ENCODE assay signal across 23 cellular contexts in the genomic region with DNA sequence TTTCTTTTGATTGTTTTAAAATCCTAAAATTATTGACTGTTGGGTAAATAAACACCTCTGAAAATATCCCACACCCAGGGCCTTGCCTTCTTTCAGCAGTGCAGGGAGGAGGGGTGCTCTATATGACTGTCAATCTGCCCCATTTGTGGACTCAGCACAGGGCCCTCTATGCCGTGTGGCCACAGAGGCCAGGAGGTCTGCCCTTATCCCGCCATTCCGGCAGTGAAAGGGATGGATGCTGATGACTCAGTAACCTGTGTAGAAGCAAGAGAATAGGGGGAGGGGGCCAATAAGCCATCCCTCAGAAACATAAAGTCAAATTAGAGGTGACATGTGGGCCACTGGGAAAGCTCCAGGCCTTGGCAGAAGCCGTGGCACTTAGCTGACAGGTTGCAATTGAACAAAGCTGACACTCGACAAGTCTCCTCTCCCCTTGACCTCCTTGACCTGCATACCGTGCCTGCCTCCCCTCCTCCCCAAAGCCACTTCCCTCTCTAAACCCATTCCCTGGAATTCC.
DNase-seq lines count a peak whose midpoint lies in the region; FAIRE-seq and TF ChIP-seq lines count a peak whose summit lies in the region.
"Had no signal": no experiment of that assay in that cellular context is flagged by ENCODE, and none has a peak within 500 bp of the region (broad histone marks: within the 10 kb centered on the region; RNA-seq: fewer than 3 reads in every experiment).

No MANE protein-coding gene starts in this region.

- H3K4me3 ChIP-seq in astrocyte (ENCODE audit: insufficient read depth, low read depth, low read length) = no peak overlapping the region
- H3K4me3 ChIP-seq: GM12878, SJCRH30 had no signal

- no peaks in the 10 kb centered on the region for H3K79me2 ChIP-seq in astrocyte (ENCODE audit: insufficient read depth, low read length)

- DNase-seq in M059J (ENCODE audit: low read depth) = peak; percentile 71
- DNase-seq in astrocyte (ENCODE audit: low read depth) = peak; percentile 25
- DNase-seq in activated naive CD8-positive, alpha-beta T cell treated with anti-CD3 and anti-CD28 coated beads for 36 hours = no peak
- no peak for DNase-seq in HFFc6
- DNase-seq in NCI-H1930 (lab: John Stamatoyannopoulos, UW) = no peak
- DNase-seq in effector CD4-positive, alpha-beta T cell = no peak
- DNase-seq: C1 segment of cervical spinal cord; CD4-positive, alpha-beta memory T cell; COR-L47; DMS79; EL; GDM1; GOT3; HCEC 1CT; NCI-H1092 treated with DMSO at 0.1 percent for 48 hours; NCI-H1436; NCI-H187 treated with DMSO at 0.1 percent for 48 hours; NCI-H446; NCI-H524 treated with DMSO at 0.1 percent for 48 hours; NCI-H774; SJCRH30 had no signal

- no peaks in the 10 kb centered on the region for H3K4me1 ChIP-seq in astrocyte (ENCODE audit: insufficient read depth, low read length)
- H3K4me1 ChIP-seq: SJCRH30 had no signal

- no peak overlapping the region for H3K27ac ChIP-seq in astrocyte (ENCODE audit: low read depth, low read length)
- H3K27ac ChIP-seq: SJCRH30 had no signal

- H3K27me3 ChIP-seq in astrocyte (ENCODE audit: insufficient read depth, low read length) = no peaks in the 10 kb centered on the region
- H3K27me3 ChIP-seq: SJCRH30 had no signal

- no peaks in the 10 kb centered on the region for H3K27me3 Mint-ChIP-seq in astrocyte (ENCODE audit: low read depth, unreplicated experiment)
- H3K27me3 Mint-ChIP-seq in nephron (ENCODE audit: low read depth) = no peaks in the 10 kb centered on the region
- H3K27me3 Mint-ChIP-seq in activated naive CD8-positive, alpha-beta T cell treated with anti-CD3 and anti-CD28 coated beads for 36 hours = no peaks in the 10 kb centered on the region
- H3K27me3 Mint-ChIP-seq in HFFc6 (ENCODE audit: insufficient read depth) = peaks cover 21% of the 10 kb centered on the region

- H2AFZ ChIP-seq in astrocyte (ENCODE audit: low read depth, low read length) = no peak overlapping the region

- no peaks in the 10 kb centered on the region for H3K36me3 ChIP-seq in astrocyte (ENCODE audit: insufficient read depth, low read length)
- H3K36me3 ChIP-seq: SJCRH30 had no signal

- H3K27ac Mint-ChIP-seq in astrocyte (ENCODE audit: unreplicated experiment) (no peak overlapping the region), nephron (peak overlapping the region in 2 of 3 experiments; percentile 16 to 39), HFFc6 (no peak overlapping the region)
- H3K27ac Mint-ChIP-seq in activated naive CD8-positive, alpha-beta T cell treated with anti-CD3 and anti-CD28 coated beads for 36 hours = no peak overlapping the region
- H3K27ac Mint-ChIP-seq: CD4-positive, alpha-beta memory T cell had no signal

- FAIRE-seq in astrocyte (lab: Jason Lieb, UNC) = no peak
- FAIRE-seq: GM12878 had no signal

- H4K20me1 ChIP-seq in astrocyte (ENCODE audit: insufficient read depth, low read length) = no peaks in the 10 kb centered on the region

- TF ChIP-seq CTCF in astrocyte (IDR thresholded peaks at IDR 0.05; ENCODE audit: insufficient read depth, low read depth, low read length) (no peak), nephron (IDR thresholded peaks at IDR 0.05; ENCODE audit: unreplicated experiment in 3 of 3) (no peak), HFFc6 (IDR thresholded peaks at IDR 0.05) (no peak)

- H3K4me1 Mint-ChIP-seq in astrocyte (ENCODE audit: low read depth, unreplicated experiment) (peaks cover 14% of the 10 kb centered on the region), nephron (peaks cover 32% of the 10 kb centered on the region), HFFc6 (ENCODE audit: low read depth) (no peaks in the 10 kb centered on the region)
- no peaks in the 10 kb centered on the region for H3K4me1 Mint-ChIP-seq in activated naive CD8-positive, alpha-beta T cell treated with anti-CD3 and anti-CD28 coated beads for 36 hours
- H3K4me1 Mint-ChIP-seq: CD4-positive, alpha-beta memory T cell had no signal

- H3K9ac ChIP-seq in astrocyte (ENCODE audit: low read length) = no peak overlapping the region

- H3K4me2 ChIP-seq in astrocyte (ENCODE audit: low read length) = no peak overlapping the region

- H3K9me3 Mint-ChIP-seq in astrocyte (ENCODE audit: unreplicated experiment) (no peaks in the 10 kb centered on the region), nephron (no peaks in the 10 kb centered on the region), HFFc6 (no peaks in the 10 kb centered on the region)
- H3K9me3 Mint-ChIP-seq in activated naive CD8-positive, alpha-beta T cell treated with anti-CD3 and anti-CD28 coated beads for 36 hours = no peaks in the 10 kb centered on the region

- H3K9me3 ChIP-seq in astrocyte (ENCODE audit: insufficient read depth, low read depth, low read length) = no peaks in the 10 kb centered on the region
- H3K9me3 ChIP-seq: SJCRH30 had no signal

- H3K4me3 Mint-ChIP-seq in astrocyte (ENCODE audit: unreplicated experiment) = no peak overlapping the region
- no peak overlapping the region for H3K4me3 Mint-ChIP-seq in nephron
- H3K4me3 Mint-ChIP-seq in activated naive CD8-positive, alpha-beta T cell treated with anti-CD3 and anti-CD28 coated beads for 36 hours = no peak overlapping the region
- H3K4me3 Mint-ChIP-seq in HFFc6 = no peak overlapping the region
- H3K4me3 Mint-ChIP-seq: CD4-positive, alpha-beta memory T cell had no signal

- H3K36me3 Mint-ChIP-seq in astrocyte (ENCODE audit: low read depth, unreplicated experiment) (no peaks in the 10 kb centered on the region), nephron (ENCODE audit: low read depth) (no peaks in the 10 kb centered on the region), HFFc6 (ENCODE audit: low read depth) (no peaks in the 10 kb centered on the region)
- H3K36me3 Mint-ChIP-seq in activated naive CD8-positive, alpha-beta T cell treated with anti-CD3 and anti-CD28 coated beads for 36 hours = no peaks in the 10 kb centered on the region
- H3K36me3 Mint-ChIP-seq: CD4-positive, alpha-beta memory T cell had no signal

Comparison
In these comparisons a context has a peak if more than half of its experiments do, and no peak if none do; other contexts are left out.
1. DNase-seq: peak in M059J (single experiment) and astrocyte (single experiment); none in activated naive CD8-positive, alpha-beta T cell treated with anti-CD3 and anti-CD28 coated beads for 36 hours (single experiment), HFFc6 (single experiment), NCI-H1930 (0 of 2) and effector CD4-positive, alpha-beta T cell (single experiment).
2. H3K27ac Mint-ChIP-seq: peak in nephron (2 of 3); none in astrocyte (single experiment), activated naive CD8-positive, alpha-beta T cell treated with anti-CD3 and anti-CD28 coated beads for 36 hours (single experiment) and HFFc6 (single experiment).